Comparison of ENCODE assay signal across 14 cellular contexts in genomic region chr10:26855186-26855585, GRCh38. TPM values are rescaled to one million over a fixed set of nuclear protein-coding genes. Genes with fewer than 3 reads are reported as not detected.
DNase-seq lines count a peak whose midpoint lies in the region; ATAC-seq and TF ChIP-seq lines count a peak whose summit lies in the region.
"Had no signal": no experiment of that assay in that cellular context is flagged by ENCODE, and none has a peak within 500 bp of the region (broad histone marks: within the 10 kb centered on the region; RNA-seq: fewer than 3 reads in every experiment).

No MANE protein-coding gene starts in this region.

- H3K27ac ChIP-seq in A673 (ENCODE audit: low read depth, low read length, poor library complexity, severe bottlenecking) (no peak overlapping the region), SU-DHL-6 (ENCODE audit: low read depth, low read length) (no peak overlapping the region), foreskin keratinocyte (peak overlapping the region; percentile 66)
- H3K27ac ChIP-seq: BLaER1 treated with 17β-estradiol and CSF1 and Interleukin-3, amounts not matched to agents 10 nM and 100 nM; right lobe of liver had no signal

- ATAC-seq in foreskin keratinocyte (peak; percentile 52), GM21390 (IDR thresholded peaks at IDR 0.05; ENCODE audit: unreplicated experiment) (no peak), HG02678 (IDR thresholded peaks at IDR 0.05; ENCODE audit: unreplicated experiment) (no peak)
- ATAC-seq: Panc1, right lobe of liver had no signal

- no peak overlapping the region for H3K4me3 ChIP-seq in A673 (ENCODE audit: low read depth, low read length, poor library complexity, severe bottlenecking)
- H3K4me3 ChIP-seq in SU-DHL-6 (ENCODE audit: insufficient read depth, low read length, poor library complexity, severe bottlenecking) = no peak overlapping the region
- H3K4me3 ChIP-seq: HAP-1, right lobe of liver had no signal

- H2AFZ ChIP-seq in SU-DHL-6 (ENCODE audit: low read depth, low read length, severe bottlenecking) = no peak overlapping the region

- H3F3A ChIP-seq in SU-DHL-6 (ENCODE audit: insufficient read depth) = peaks cover 24% of the 10 kb centered on the region

- DNase-seq in A673 (ENCODE audit: low spot score) (peak; percentile 37), GDM1 (lab: John Stamatoyannopoulos, UW) (peak; percentile 7), foreskin keratinocyte (peak in 1 of 2 donors; percentile 56), mesenteric fat pad (ENCODE audit: low spot score) (no peak), kidney glomerular epithelial cell (lab: John Stamatoyannopoulos, UW) (no peak)
- DNase-seq: activated T-cell treated with anti-CD3 and anti-CD28 coated beads, Interleukin-2, amount 50 U/mL, for 48 hours; NCI-H2227 treated with DMSO at 0.1 percent for 48 hours; right lobe of liver had no signal

- H3K4me1 ChIP-seq in A673 (ENCODE audit: insufficient read depth, low read length, poor library complexity, severe bottlenecking) (peaks cover 27% of the 10 kb centered on the region), foreskin keratinocyte (peaks cover 29% of the 10 kb centered on the region)

- H3K9ac ChIP-seq in SU-DHL-6 (ENCODE audit: low read length) = no peak overlapping the region

- intact Hi-C loops in A673 (cut with micrococcal nuclease; ENCODE audit: unreplicated experiment) = no loop called here

- TF ChIP-seq CTCF in A673 (conservative IDR thresholded peaks at IDR 0.05; ENCODE audit: low read depth, low read length) (no peak), SU-DHL-6 (IDR thresholded peaks at IDR 0.05; ENCODE audit: insufficient read depth, low read length, poor library complexity, severe bottlenecking) (no peak), foreskin keratinocyte (conservative IDR thresholded peaks at IDR 0.05) (peak; percentile 21)

- no TSS peak for BruUV-seq in A673 (replicated peaks; lab: Mats Ljungman, UMichigan)

- H3K9me2 ChIP-seq in SU-DHL-6 (replicated peaks; ENCODE audit: insufficient read depth, low read length) = no peaks in the 10 kb centered on the region

- H3K4me2 ChIP-seq in SU-DHL-6 (ENCODE audit: low read depth, low read length, poor library complexity, severe bottlenecking) = peak overlapping the region; percentile 9

- POLR2A ChIA-PET in A673 (lab: Charles Lee; ENCODE audit: low non-redundant PET) = no interaction called here

- H3K9me3 ChIP-seq in A673 (ENCODE audit: low read depth, low read length, poor library complexity, severe bottlenecking) = no peaks in the 10 kb centered on the region
- H3K9me3 ChIP-seq in SU-DHL-6 (ENCODE audit: insufficient read depth, low read length) = no peaks in the 10 kb centered on the region
- H3K9me3 ChIP-seq: HAP-1, right lobe of liver had no signal

- no peaks in the 10 kb centered on the region for H3K36me3 ChIP-seq in A673 (ENCODE audit: insufficient read depth, low read length, poor library complexity, severe bottlenecking)
- no peaks in the 10 kb centered on the region for H3K36me3 ChIP-seq in SU-DHL-6 (ENCODE audit: low read length)
- H3K36me3 ChIP-seq: right lobe of liver had no signal

- H4K20me1 ChIP-seq in SU-DHL-6 (ENCODE audit: low read depth, low read length) = peaks cover 38% of the 10 kb centered on the region

- CTCF ChIA-PET in A673 (lab: Charles Lee) = no interaction called here

- H3K27me3 ChIP-seq in A673 (replicated peaks; ENCODE audit: insufficient read depth, low read depth, low read length, poor library complexity) (no peaks in the 10 kb centered on the region), SU-DHL-6 (ENCODE audit: low read length) (no peaks in the 10 kb centered on the region), foreskin keratinocyte (no peaks in the 10 kb centered on the region)
- H3K27me3 ChIP-seq: BLaER1 treated with 17β-estradiol and CSF1 and Interleukin-3, amounts not matched to agents 10 nM and 100 nM; right lobe of liver had no signal

- H3K79me2 ChIP-seq in SU-DHL-6 (ENCODE audit: insufficient read depth, low read length) = peaks cover 100% of the 10 kb centered on the region

RNA-seq across cellular contexts. Expression of gene ABI1, which starts 5.6 kb away (rescaled TPM):
- total RNA-seq in A673 (2021) (66.2 and 70.5 TPM in 2 replicates), foreskin keratinocyte (44.3 and 51.9 TPM in 2 replicates), mesenteric fat pad (42.6 TPM)
- 22.7 and 24.8 TPM in 2 replicates for polyA plus RNA-seq in foreskin keratinocyte

Comparison
In these comparisons a context has a peak if more than half of its experiments do, and no peak if none do; other contexts are left out.
1. DNase-seq: peak in A673 (single experiment) and GDM1 (single experiment); none in mesenteric fat pad (single experiment) and kidney glomerular epithelial cell (single experiment).